25 cellular contexts compared by ENCODE assay signal in the genomic region with DNA sequence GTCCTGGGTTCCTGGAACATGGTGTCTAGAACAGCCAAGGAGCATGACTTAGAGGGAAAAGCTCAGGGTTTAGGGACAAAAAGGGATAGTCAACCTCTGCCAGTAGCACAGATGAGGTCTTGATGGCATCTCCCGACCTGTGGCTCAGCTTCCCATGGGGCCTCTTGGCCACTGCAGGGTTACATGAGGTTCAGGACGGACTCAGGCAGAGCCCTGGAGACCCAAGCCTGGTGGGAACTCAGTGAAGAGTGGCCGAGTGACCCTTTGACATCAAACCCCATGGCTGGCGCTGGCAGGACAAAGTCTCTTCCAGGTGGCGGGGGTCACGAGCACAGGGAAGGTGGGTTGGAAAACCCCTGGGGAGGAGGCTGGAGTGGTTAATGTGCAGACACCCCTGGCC.
"Had no signal": no experiment of that assay in that cellular context is flagged by ENCODE, and none has a peak within 500 bp of the region (broad histone marks: within the 10 kb centered on the region; RNA-seq: fewer than 3 reads in every experiment).

No MANE protein-coding gene starts in this region.

- H2AFZ ChIP-seq: hepatocyte had no signal

- H3K36me3 Mint-ChIP-seq: activated naive CD4-positive, alpha-beta T cell treated with anti-CD3 and anti-CD28 coated beads, Interleukin-2, amount 50 U/mL, for 72 hours; naive thymus-derived CD8-positive, alpha-beta T cell had no signal

- H3K4me1 ChIP-seq: colonic mucosa, gastroesophageal sphincter had no signal

- H3K27ac ChIP-seq: colonic mucosa, epithelial cell of prostate, gastroesophageal sphincter, hepatocyte, thoracic aorta had no signal

- H3K4me1 Mint-ChIP-seq: naive thymus-derived CD8-positive, alpha-beta T cell had no signal

- H3K9me3 Mint-ChIP-seq: activated B cell treated with CpG ODN at 0.5 μM for 24 hours; activated naive CD4-positive, alpha-beta T cell treated with anti-CD3 and anti-CD28 coated beads, Interleukin-2, amount 50 U/mL, for 72 hours; activated T-cell treated with anti-CD3 and anti-CD28 coated beads, Interleukin-2, amount 50 U/mL, for 72 hours; naive thymus-derived CD8-positive, alpha-beta T cell; neural crest cell; stimulated activated naive CD8-positive, alpha-beta T cell treated with anti-CD3 and anti-CD28 coated beads, Interleukin-15, Interleukin-2, amounts not matched to agents 100 ng/mL and 50 ng/mL, for 24 hours; T-helper 2 cell treated with Interferon-gamma antibody and Interleukin-4, amounts not matched to agents 5 μg/mL and 100 μg/mL, for 36 hours had no signal

- DNase-seq: activated B cell treated with CpG ODN at 0.5 μM for 24 hours; activated CD4-positive, alpha-beta T cell treated with anti-CD3 and anti-CD28 coated beads for 36 hours; activated CD4-positive, alpha-beta T cell treated with anti-CD3 and anti-CD28 coated beads, Interleukin-2, amount 50 U/mL, for 4 hours; activated naive CD4-positive, alpha-beta T cell; activated T-cell treated with anti-CD3 and anti-CD28 coated beads for 4 hours; activated T-cell treated with anti-CD3 and anti-CD28 coated beads, Interleukin-2, amount 50 U/mL, for 72 hours; colonic mucosa; effector CD8-positive, alpha-beta T cell; left colon; midbrain; naive thymus-derived CD8-positive, alpha-beta T cell; occipital lobe; stimulated activated CD4-positive, alpha-beta T cell treated with anti-CD3 and anti-CD28 coated beads, Interleukin-12 subunit alpha, Interleukin-12 subunit beta, amount 100 ng/mL, for 4 hours; stimulated activated CD4-positive, alpha-beta T cell treated with anti-CD3 and anti-CD28 coated beads, Interleukin-4, amount 100 ng/mL, for 1 hour; T-helper 1 cell; trophoblast cell had no signal

- H3K27ac Mint-ChIP-seq: activated B cell treated with CpG ODN at 0.5 μM for 24 hours; activated CD4-positive, alpha-beta T cell treated with anti-CD3 and anti-CD28 coated beads for 36 hours; activated naive CD4-positive, alpha-beta T cell treated with anti-CD3 and anti-CD28 coated beads, Interleukin-2, amount 50 U/mL, for 72 hours; activated T-cell treated with anti-CD3 and anti-CD28 coated beads, Interleukin-2, amount 50 U/mL, for 72 hours; stimulated activated naive CD8-positive, alpha-beta T cell treated with anti-CD3 and anti-CD28 coated beads, Interleukin-15, Interleukin-2, amounts not matched to agents 100 ng/mL and 50 ng/mL, for 24 hours; T-helper 2 cell treated with Interferon-gamma antibody and Interleukin-4, amounts not matched to agents 5 μg/mL and 100 μg/mL, for 36 hours had no signal

- H3K27me3 ChIP-seq: colonic mucosa had no signal

- H3K36me3 ChIP-seq: colonic mucosa, gastroesophageal sphincter, thoracic aorta had no signal

- H3K79me2 ChIP-seq: hepatocyte had no signal

- H3K4me2 ChIP-seq: hepatocyte had no signal

- ATAC-seq: activated CD4-positive, alpha-beta T cell treated with anti-CD3 and anti-CD28 coated beads for 36 hours; activated naive CD4-positive, alpha-beta T cell treated with anti-CD3 and anti-CD28 coated beads, Interleukin-2, amount 50 U/mL, for 72 hours; activated T-cell treated with anti-CD3 and anti-CD28 coated beads, Interleukin-2, amount 50 U/mL, for 72 hours; gastroesophageal sphincter; naive thymus-derived CD8-positive, alpha-beta T cell; right cardiac atrium had no signal

- H3K4me3 Mint-ChIP-seq: activated B cell treated with CpG ODN at 0.5 μM for 24 hours; activated CD4-positive, alpha-beta T cell treated with anti-CD3 and anti-CD28 coated beads for 36 hours; activated T-cell treated with anti-CD3 and anti-CD28 coated beads, Interleukin-2, amount 50 U/mL, for 72 hours; naive thymus-derived CD8-positive, alpha-beta T cell; neural crest cell; stimulated activated naive CD8-positive, alpha-beta T cell treated with anti-CD3 and anti-CD28 coated beads, Interleukin-15, Interleukin-2, amounts not matched to agents 100 ng/mL and 50 ng/mL, for 24 hours; T-helper 2 cell treated with Interferon-gamma antibody and Interleukin-4, amounts not matched to agents 5 μg/mL and 100 μg/mL, for 36 hours had no signal

- H3K4me3 ChIP-seq: colonic mucosa, gastroesophageal sphincter, hepatocyte, thoracic aorta had no signal

- H3K9me3 ChIP-seq: colonic mucosa, thoracic aorta had no signal
